Comparison of ENCODE assay signal across 17 cellular contexts in the genomic region with DNA sequence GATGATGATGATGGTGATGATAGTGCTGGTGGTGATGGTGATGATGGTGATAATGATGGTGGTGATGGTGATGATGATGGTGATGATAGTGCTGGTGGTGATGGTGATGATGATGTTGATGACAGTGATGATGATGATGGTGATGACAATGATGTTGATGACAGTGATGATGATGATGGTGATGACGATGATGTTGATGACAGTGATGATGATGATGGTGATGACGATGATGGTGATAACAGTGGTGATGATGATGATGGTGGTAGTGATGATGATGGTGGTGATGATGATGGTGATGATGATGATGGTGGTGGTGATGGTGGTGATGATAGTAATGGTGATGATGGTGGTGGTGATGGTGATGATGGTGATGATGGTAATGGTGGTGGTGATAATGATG.
A peak's percentile ranks its signal among the peaks of the same experiment; 100 is the strongest.
DNase-seq lines count a peak whose midpoint lies in the region; FAIRE-seq and TF ChIP-seq lines count a peak whose summit lies in the region.
"Had no signal": no experiment of that assay in that cellular context is flagged by ENCODE, and none has a peak within 500 bp of the region (broad histone marks: within the 10 kb centered on the region; RNA-seq: fewer than 3 reads in every experiment).

No MANE protein-coding gene starts in this region.

- DNase-seq in GM12891 (ENCODE audit: insufficient read length, low spot score) (no peak), astrocyte (ENCODE audit: low read depth) (no peak), H1 (ENCODE audit: low read depth in 1 of 2, low spot score in 2 of 2) (no peak), anterior cingulate cortex (lab: John Stamatoyannopoulos, UW) (no peak), COLO668 (lab: John Stamatoyannopoulos, UW; ENCODE audit: unreplicated experiment) (no peak), spleen (no peak)
- no peak for DNase-seq in CD8-positive, alpha-beta memory T cell
- DNase-seq: C1 segment of cervical spinal cord; CD4-positive, alpha-beta memory T cell; DMS53; DMS79 treated with DMSO at 0.1 percent for 48 hours; GF-D8 had no signal

- no peak overlapping the region for H3K18ac ChIP-seq in H1 (ENCODE audit: extremely low read depth, low read length)

- H3K27ac Mint-ChIP-seq in astrocyte (ENCODE audit: unreplicated experiment) = no peak overlapping the region
- H3K27ac Mint-ChIP-seq in CD8-positive, alpha-beta memory T cell = no peak overlapping the region
- H3K27ac Mint-ChIP-seq: CD4-positive, alpha-beta memory T cell; GM23338 had no signal

- H3K23me2 ChIP-seq in H1 (ENCODE audit: low read depth, low read length) = peaks cover 7% of the 10 kb centered on the region; the same call in 1 of the 2 replicates

- H2BK20ac ChIP-seq in H1 (ENCODE audit: low read length) = no peak overlapping the region

- H3K4me1 Mint-ChIP-seq in astrocyte (ENCODE audit: low read depth, unreplicated experiment) = no peaks in the 10 kb centered on the region
- no peaks in the 10 kb centered on the region for H3K4me1 Mint-ChIP-seq in CD8-positive, alpha-beta memory T cell
- H3K4me1 Mint-ChIP-seq: CD4-positive, alpha-beta memory T cell; GM23338 had no signal

- WGBS in H1 (ENCODE audit: extremely low coverage in 1 of 2, insufficient coverage in 1 of 2, insufficient read length in 1 of 2, insufficient replicate concordance in 2 of 2, low coverage in 1 of 2, low lambda C conversion rate in 2 of 2, missing lambda C conversion rate in 1 of 2), 2 experiments = 87% methylated on average over 2 of the region's 2 CpGs; no CpG with 5 or more reads in 1 of the 2 experiments
- 88 to 97% (median 93%) methylated on average over 2 of the region's 2 CpGs for WGBS in spleen, 5 donors

- H4K20me1 ChIP-seq in astrocyte (ENCODE audit: insufficient read depth, low read length) (no peaks in the 10 kb centered on the region), H1 (replicated peaks in 1 of 2; ENCODE audit: control insufficient read depth in 1 of 2, insufficient read depth in 2 of 2, low read length in 2 of 2) (peaks cover 0 to 2% of the 10 kb centered on the region in 2 experiments)

- H3K4me3 ChIP-seq in HEK293 (ENCODE audit: low read depth, low read length) (no peak overlapping the region), astrocyte (ENCODE audit: insufficient read depth, low read depth, low read length) (no peak overlapping the region), H1 (ENCODE audit: extremely low read depth in 1 of 4, insufficient read depth in 2 of 4, low read depth in 3 of 4, low read length in 4 of 4) (no peak overlapping the region), spleen (no peak overlapping the region)
- no peak overlapping the region for H3K4me3 ChIP-seq in CD8-positive, alpha-beta memory T cell (ENCODE audit: low read length)
- H3K4me3 ChIP-seq: GM23338, HAP-1 had no signal

- no peaks in the 10 kb centered on the region for H3K9me3 Mint-ChIP-seq in astrocyte (ENCODE audit: unreplicated experiment)
- peaks cover 0 to 1% (median 0%) of the 10 kb centered on the region in 5 donors for H3K9me3 Mint-ChIP-seq in CD8-positive, alpha-beta memory T cell
- H3K9me3 Mint-ChIP-seq: GM23338 had no signal

- H3K9ac ChIP-seq in astrocyte (ENCODE audit: low read length) = no peak overlapping the region
- no peak overlapping the region for H3K9ac ChIP-seq in H1 (replicated peaks in 1 of 4; ENCODE audit: extremely low read depth in 1 of 4, low read depth in 3 of 4, low read length in 3 of 4)

- H2AFZ ChIP-seq in astrocyte (ENCODE audit: low read depth, low read length) (no peak overlapping the region), H1 (ENCODE audit: low read length) (no peak overlapping the region)
- H2AFZ ChIP-seq: GM23338 had no signal

- intact Hi-C loops in spleen (cut with DNase I; ENCODE audit: low total_unique reads) = no loop called here

- peak; percentile 78 for FAIRE-seq in GM12891 (lab: Jason Lieb, UNC)
- FAIRE-seq in astrocyte (lab: Jason Lieb, UNC) = peak; percentile 79
- FAIRE-seq in H1 (lab: Jason Lieb, UNC) = no peak
- FAIRE-seq: GM19239, H54 had no signal

- no peaks in the 10 kb centered on the region for H3K36me3 ChIP-seq in HEK293 (ENCODE audit: control insufficient read depth in 2 of 2, insufficient read depth in 1 of 2, low read length in 2 of 2)
- H3K36me3 ChIP-seq in astrocyte (ENCODE audit: insufficient read depth, low read length) = no peaks in the 10 kb centered on the region
- no peaks in the 10 kb centered on the region for H3K36me3 ChIP-seq in H1 (ENCODE audit: control insufficient read depth in 2 of 4, insufficient read depth in 4 of 4, low read length in 3 of 4)
- no peaks in the 10 kb centered on the region for H3K36me3 ChIP-seq in spleen
- no peaks in the 10 kb centered on the region for H3K36me3 ChIP-seq in CD8-positive, alpha-beta memory T cell (ENCODE audit: insufficient read depth, low read length)
- H3K36me3 ChIP-seq: HAP-1 had no signal

- H3K23ac ChIP-seq in H1 (ENCODE audit: insufficient read length) = no peak overlapping the region

- CTCF ChIA-PET in HEK293 (lab: Yijun Ruan, JAX) (no interaction called here), H1 (lab: Charles Lee; ENCODE audit: partially characterized antibody) (no interaction called here)
- CTCF ChIA-PET in CD8-positive, alpha-beta memory T cell (lab: Charles Lee) = no interaction called here

- no peak overlapping the region for H2AK5ac ChIP-seq in H1 (ENCODE audit: low read depth, low read length)

- TF ChIP-seq RAD21 in H1 (IDR thresholded peaks at IDR 0.05 in 1 of 2, conservative IDR thresholded peaks at IDR 0.05 in 1 of 2; ENCODE audit: low read depth in 2 of 2, low read length in 2 of 2) = no peak

- POLR2A ChIA-PET in HEK293 (lab: Yijun Ruan, JAX) = no interaction called here
- POLR2A ChIA-PET in H1 (lab: Charles Lee; ENCODE audit: partially characterized antibody) = no interaction called here
- POLR2A ChIA-PET in CD8-positive, alpha-beta memory T cell (lab: Charles Lee) = no interaction called here

- H4K8ac ChIP-seq in H1 (ENCODE audit: extremely low read depth, insufficient read depth, low read length) = no peak overlapping the region

- no peak overlapping the region for H2BK120ac ChIP-seq in H1 (replicated peaks; ENCODE audit: low read depth, low read length)

- H3K36me3 Mint-ChIP-seq in astrocyte (ENCODE audit: low read depth, unreplicated experiment) = no peaks in the 10 kb centered on the region
- no peaks in the 10 kb centered on the region for H3K36me3 Mint-ChIP-seq in CD8-positive, alpha-beta memory T cell
- H3K36me3 Mint-ChIP-seq: CD4-positive, alpha-beta memory T cell had no signal

- no peak overlapping the region for H2BK12ac ChIP-seq in H1 (ENCODE audit: low read depth, low read length)

- no peak overlapping the region for H3K4me2 ChIP-seq in astrocyte (ENCODE audit: low read length)
- H3K4me2 ChIP-seq in H1 (ENCODE audit: insufficient read depth in 1 of 2, low read depth in 2 of 2, low read length in 2 of 2) = no peak overlapping the region
- H3K4me2 ChIP-seq: GM23338 had no signal

- H3K79me2 ChIP-seq in astrocyte (ENCODE audit: insufficient read depth, low read length) = no peaks in the 10 kb centered on the region
- H3K79me2 ChIP-seq in H1 (ENCODE audit: control insufficient read depth in 1 of 2, insufficient read depth in 2 of 2, low read length in 2 of 2) = no peaks in the 10 kb centered on the region

- no peak overlapping the region for H3K4me3 Mint-ChIP-seq in astrocyte (ENCODE audit: unreplicated experiment)
- no peak overlapping the region for H3K4me3 Mint-ChIP-seq in CD8-positive, alpha-beta memory T cell
- H3K4me3 Mint-ChIP-seq: CD4-positive, alpha-beta memory T cell; GM23338 had no signal

- H3K4me1 ChIP-seq in HEK293 (ENCODE audit: control insufficient read depth, insufficient read depth, low read length) (no peaks in the 10 kb centered on the region), astrocyte (ENCODE audit: insufficient read depth, low read length) (no peaks in the 10 kb centered on the region), H1 (replicated peaks in 1 of 4; ENCODE audit: control insufficient read depth in 3 of 4, insufficient read depth in 4 of 4, low read length in 3 of 4) (no peaks in the 10 kb centered on the region), spleen (no peaks in the 10 kb centered on the region)
- H3K4me1 ChIP-seq in CD8-positive, alpha-beta memory T cell (ENCODE audit: insufficient read depth, low read length) = no peaks in the 10 kb centered on the region
- H3K4me1 ChIP-seq: HAP-1 had no signal

- no peak overlapping the region for H2BK15ac ChIP-seq in H1 (ENCODE audit: low read length)

- TF ChIP-seq POLR2A in GM12891 (IDR thresholded peaks at IDR 0.05; ENCODE audit: low read depth, low read length) (no peak), H1 (IDR thresholded peaks at IDR 0.05; ENCODE audit: control extremely low read depth in 1 of 2, low read depth in 2 of 2, low read length in 2 of 2) (no peak), spleen (IDR thresholded peaks at IDR 0.05) (no peak)

- H3K9me3 ChIP-seq in HEK293 (ENCODE audit: control insufficient read depth, insufficient read depth, low read depth, low read length) = no peaks in the 10 kb centered on the region
- H3K9me3 ChIP-seq in astrocyte (ENCODE audit: insufficient read depth, low read depth, low read length) = no peaks in the 10 kb centered on the region
- H3K9me3 ChIP-seq in H1 (ENCODE audit: insufficient read depth in 2 of 2, low read depth in 1 of 2, low read length in 1 of 2) = 0 out of 4 replicates have a peak, but pooled peaks cover 0 to 2% of the 10 kb centered on the region in 2 experiments
- peaks cover 0 to 4% (median 0%) of the 10 kb centered on the region in 8 donors for H3K9me3 ChIP-seq in spleen
- no peaks in the 10 kb centered on the region for H3K9me3 ChIP-seq in CD8-positive, alpha-beta memory T cell (ENCODE audit: low read length)
- H3K9me3 ChIP-seq: HAP-1 had no signal

- H3K27ac ChIP-seq in HEK293 (ENCODE audit: extremely low read depth, low read depth, low read length) (no peak overlapping the region), astrocyte (ENCODE audit: low read depth, low read length) (no peak overlapping the region), H1 (ENCODE audit: low read depth, low read length) (no peak overlapping the region), spleen (no peak overlapping the region)
- no peak overlapping the region for H3K27ac ChIP-seq in CD8-positive, alpha-beta memory T cell (ENCODE audit: low read depth, low read length)

- H3K27me3 ChIP-seq in astrocyte (ENCODE audit: insufficient read depth, low read length) (no peaks in the 10 kb centered on the region), H1 (replicated peaks in 1 of 4; ENCODE audit: control insufficient read depth in 3 of 4, extremely low read depth in 1 of 4, insufficient read depth in 3 of 4, low read length in 3 of 4) (no peaks in the 10 kb centered on the region), spleen (replicated peaks in 1 of 7) (no peaks in the 10 kb centered on the region)
- no peaks in the 10 kb centered on the region for H3K27me3 ChIP-seq in CD8-positive, alpha-beta memory T cell (ENCODE audit: insufficient read depth, low read length, poor library complexity, severe bottlenecking)

- no peak overlapping the region for H3K14ac ChIP-seq in H1 (ENCODE audit: insufficient read length)

- no peaks in the 10 kb centered on the region for H3K27me3 Mint-ChIP-seq in astrocyte (ENCODE audit: low read depth, unreplicated experiment)
- no peaks in the 10 kb centered on the region for H3K27me3 Mint-ChIP-seq in CD8-positive, alpha-beta memory T cell
- H3K27me3 Mint-ChIP-seq: CD4-positive, alpha-beta memory T cell had no signal

- no peak for TF ChIP-seq CTCF in HEK293 (tag by site-specific recombination; IDR thresholded peaks at IDR 0.05)
- no peak for TF ChIP-seq CTCF in astrocyte (IDR thresholded peaks at IDR 0.05; ENCODE audit: insufficient read depth, low read depth, low read length)
- TF ChIP-seq CTCF in H1 (IDR thresholded peaks at IDR 0.05; ENCODE audit: control extremely low read depth in 1 of 3, insufficient read depth in 1 of 3, low read depth in 1 of 3, low read length in 3 of 3) = no peak
- TF ChIP-seq CTCF in spleen (IDR thresholded peaks at IDR 0.05 in 8 of 11, conservative IDR thresholded peaks at IDR 0.05 in 3 of 11) = no peak

- H2BK5ac ChIP-seq in H1 (ENCODE audit: low read depth, low read length) = no peak overlapping the region

- H3K4ac ChIP-seq in H1 (replicated peaks; ENCODE audit: insufficient read length, low read depth, low read length) = no peak overlapping the region

- no peaks in the 10 kb centered on the region for H3K79me1 ChIP-seq in H1 (ENCODE audit: low read depth, low read length)

- no peak overlapping the region for H4K5ac ChIP-seq in H1 (ENCODE audit: insufficient read length, low read depth, low read length)

- peak overlapping the region; percentile 82 for H3K56ac ChIP-seq in H1 (replicated peaks; ENCODE audit: insufficient read length, low read depth, low read length)

- no peak for TF ChIP-seq EP300 in H1 (IDR thresholded peaks at IDR 0.05; ENCODE audit: borderline replicate concordance in 1 of 2, low read depth in 2 of 2, low read length in 2 of 2)

- H4K91ac ChIP-seq in H1 (replicated peaks; ENCODE audit: insufficient read length, low read length) = no peak overlapping the region
